Comparison of ENCODE assay signal across 22 cellular contexts in the genomic region with DNA sequence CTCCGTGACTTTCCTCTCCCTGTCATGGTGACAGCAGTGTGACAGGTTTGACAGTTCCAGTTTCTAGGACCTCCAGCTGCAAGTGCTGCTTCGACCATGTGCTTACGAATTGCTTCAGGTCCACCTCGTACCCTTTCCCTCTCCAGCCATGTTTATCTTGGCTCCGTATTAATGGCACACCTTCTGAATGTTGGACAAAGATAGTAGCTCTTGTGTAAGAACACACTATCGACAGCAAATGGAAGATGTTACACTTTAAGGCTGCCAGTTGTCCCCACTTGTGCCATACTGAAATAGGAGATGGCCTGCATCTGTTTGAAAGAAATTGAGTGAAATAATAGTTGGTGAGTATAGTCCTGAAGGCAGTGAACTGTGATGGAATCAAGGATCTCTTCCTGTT.
"Had no signal": no experiment of that assay in that cellular context is flagged by ENCODE, and none has a peak within 500 bp of the region (broad histone marks: within the 10 kb centered on the region; RNA-seq: fewer than 3 reads in every experiment).

No MANE protein-coding gene starts in this region.

- H3K27me3 ChIP-seq: heart right ventricle, hepatocyte, left lung, ovary, sigmoid colon, spleen, suprapubic skin, tibial artery, upper lobe of right lung had no signal

- H3K4me1 ChIP-seq: heart right ventricle, left lung, sigmoid colon, spleen, tibial artery, upper lobe of right lung had no signal

- H3K9me3 ChIP-seq: heart right ventricle, left lung, ovary, sigmoid colon, spleen, suprapubic skin, thoracic aorta, tibial artery, upper lobe of right lung had no signal

- ATAC-seq: heart right ventricle; left cardiac atrium; left lung; natural killer cell; right cardiac atrium; stimulated activated effector memory CD8-positive, alpha-beta T cell treated with anti-CD3 and anti-CD28 coated beads, Interleukin-12 subunit alpha, Interleukin-12 subunit beta, amount 100 ng/mL, for 72 hours; upper lobe of right lung had no signal

- DNase-seq: heart right ventricle; kidney glomerular epithelial cell; left cardiac atrium; left lung; mesendoderm; naive B cell; natural killer cell; ovary; retina; right cardiac atrium; sigmoid colon; small intestine; spleen; stimulated activated CD4-positive, alpha-beta T cell treated with anti-CD3 and anti-CD28 coated beads, Interleukin-4, amount 100 ng/mL, for 24 hours; stimulated activated naive CD4-positive, alpha-beta T cell; tibial artery; upper lobe of right lung had no signal

- H3K4me3 ChIP-seq: heart right ventricle, hepatocyte, left lung, lung, ovary, sigmoid colon, spleen, suprapubic skin, thoracic aorta, tibial artery, upper lobe of right lung had no signal

- H3K36me3 ChIP-seq: heart right ventricle, left lung, ovary, sigmoid colon, spleen, suprapubic skin, thoracic aorta, tibial artery, upper lobe of right lung had no signal

- H3K27ac ChIP-seq: heart right ventricle, hepatocyte, left lung, ovary, sigmoid colon, spleen, suprapubic skin, thoracic aorta, tibial artery, upper lobe of right lung had no signal
